ENCODE assay signal across 14 cellular contexts in genomic region chr12:53062977-53063707, GRCh38. TPM values are rescaled to one million over a fixed set of nuclear protein-coding genes. Genes with fewer than 3 reads are reported as not detected.
DNase-seq lines count a peak whose midpoint lies in the region; ATAC-seq and TF ChIP-seq lines count a peak whose summit lies in the region.
"Had no signal": no experiment of that assay in that cellular context is flagged by ENCODE, and none has a peak within 500 bp of the region (broad histone marks: within the 10 kb centered on the region; RNA-seq: fewer than 3 reads in every experiment).

No MANE protein-coding gene starts in this region.

- H3K27me3 ChIP-seq in Peyer's patch (no peaks in the 10 kb centered on the region), colonic mucosa (no peaks in the 10 kb centered on the region), lung (ENCODE audit: control insufficient read depth, insufficient read depth) (no peaks in the 10 kb centered on the region), stomach smooth muscle (ENCODE audit: control insufficient read depth in 1 of 2, insufficient read depth in 2 of 2, low read length in 2 of 2) (no peaks in the 10 kb centered on the region)
- H3K27me3 ChIP-seq: brain microvascular endothelial cell had no signal

- intact Hi-C loops in colonic mucosa (cut with DNase I), result no loop called here

- TF ChIP-seq POLR2A in Peyer's patch (IDR thresholded peaks at IDR 0.05), result no peak

- H3K4me3 ChIP-seq in Peyer's patch, result no peak overlapping the region
- no peak overlapping the region for H3K4me3 ChIP-seq in colonic mucosa
- H3K4me3 ChIP-seq in lung, result no peak overlapping the region
- no peak overlapping the region for H3K4me3 ChIP-seq in stomach smooth muscle (ENCODE audit: low read length in 2 of 2)
- H3K4me3 ChIP-seq: PC-9 had no signal

- H3K9me3 ChIP-seq in Peyer's patch, result no peaks in the 10 kb centered on the region
- no peaks in the 10 kb centered on the region for H3K9me3 ChIP-seq in colonic mucosa
- no peaks in the 10 kb centered on the region for H3K9me3 ChIP-seq in lung (ENCODE audit: control insufficient read depth in 2 of 2, insufficient read depth in 1 of 2, low read length in 1 of 2)
- no peaks in the 10 kb centered on the region for H3K9me3 ChIP-seq in stomach smooth muscle (ENCODE audit: control insufficient read depth in 2 of 2, low read length in 2 of 2)

- H3K4me1 ChIP-seq in Peyer's patch (peaks cover 0 to 35% (median 2%) of the 10 kb centered on the region in 4 donors), colonic mucosa (peaks cover 12% of the 10 kb centered on the region), lung (ENCODE audit: control insufficient read depth in 2 of 2, insufficient read depth in 2 of 2, low read length in 2 of 2) (peaks cover 0 to 11% of the 10 kb centered on the region in 2 donors), stomach smooth muscle (ENCODE audit: control insufficient read depth, insufficient read depth, low read length) (peaks cover 64% of the 10 kb centered on the region)

- peak overlapping the region in 3 of 4 donors; percentile 6 to 46 (median 42) for H3K27ac ChIP-seq in Peyer's patch
- no peak overlapping the region for H3K27ac ChIP-seq in colonic mucosa
- peak overlapping the region; percentile 2 to 12 for H3K27ac ChIP-seq in lung (ENCODE audit: low read depth in 1 of 2, low read length in 1 of 2)
- peak overlapping the region; percentile 37 for H3K27ac ChIP-seq in stomach smooth muscle (ENCODE audit: low read length)
- H3K27ac ChIP-seq: brain microvascular endothelial cell, epithelial cell of prostate, PC-9 had no signal

- no peak for TF ChIP-seq CTCF in Peyer's patch (IDR thresholded peaks at IDR 0.05)
- no peak for TF ChIP-seq CTCF in colonic mucosa (IDR thresholded peaks at IDR 0.05)
- no peak for TF ChIP-seq CTCF in lung (IDR thresholded peaks at IDR 0.05; ENCODE audit: control extremely low read depth, extremely low read depth)

- peak overlapping the region in 1 of 2 donors; percentile 29 for H3K9ac ChIP-seq in colonic mucosa (ENCODE audit: low read depth in 2 of 2, low read length in 2 of 2)
- no peak overlapping the region for H3K9ac ChIP-seq in stomach smooth muscle (ENCODE audit: low read length in 2 of 2)

- peak in 2 of 3 donors; percentile 44 to 45 for DNase-seq in Peyer's patch
- peak; percentile 20 for DNase-seq in colonic mucosa
- no peak for DNase-seq in lung (ENCODE audit: low spot score)
- DNase-seq in AG20443 (ENCODE audit: low spot score), result no peak
- no peak for DNase-seq in CD1c-positive myeloid dendritic cell (ENCODE audit: extremely low spot score)
- no peak for DNase-seq in anterior cingulate cortex (lab: John Stamatoyannopoulos, UW)
- DNase-seq in pons (ENCODE audit: low spot score), result no peak
- DNase-seq: brain microvascular endothelial cell; CD8-positive, alpha-beta T cell; NCI-H510A treated with DMSO at 0.1 percent for 48 hours; PC-9; T-helper 1 cell had no signal

- whole genome bisulfite sequencing in lung, 2 donors, result 82 to 89% methylated on average over 14 of the region's 14 CpGs

- peaks cover 0 to 58% (median 0%) of the 10 kb centered on the region in 3 donors for H3K36me3 ChIP-seq in Peyer's patch
- no peaks in the 10 kb centered on the region for H3K36me3 ChIP-seq in colonic mucosa
- peaks cover 0 to 78% of the 10 kb centered on the region in 2 donors for H3K36me3 ChIP-seq in lung (ENCODE audit: control insufficient read depth in 2 of 2, insufficient read depth in 2 of 2, low read length in 2 of 2)
- H3K36me3 ChIP-seq in stomach smooth muscle (ENCODE audit: control insufficient read depth in 2 of 2, insufficient read depth in 2 of 2, low read length in 2 of 2), result peaks cover 30 to 53% of the 10 kb centered on the region in 2 donors

- no peak for ATAC-seq in lung (ENCODE audit: insufficient read depth, low FRiP score)
- ATAC-seq: CD8-positive, alpha-beta T cell had no signal

RNA-seq across cellular contexts. Expression of gene TNS2, which starts 13.3 kb away (rescaled TPM):
- total RNA-seq in Peyer's patch (100 to 1,000 TPM in 3 of 4 donors, 10 to 100 TPM in 1; 29.2 to 274 (median 154) TPM), colonic mucosa (10 to 100 TPM; 26.0 to 27.1 TPM), lung (100 to 1,000 TPM in 1 of 2 donors, 10 to 100 TPM in 1; 56.7 to 182 TPM)
- 100 to 1,000 TPM in 1 of 2 donors, 10 to 100 TPM in 1; 72.8 to 138 TPM for polyA plus RNA-seq in lung

RNA-seq across cellular contexts. Expression of gene SPRYD3, which starts 16.0 kb away (rescaled TPM):
- total RNA-seq in Peyer's patch (10 to 100 TPM; 27.8 to 38.7 (median 34.8) TPM), colonic mucosa (10 to 100 TPM; 32.5 to 35.0 TPM), lung (10 to 100 TPM; 17.1 to 60.2 TPM)
- 10 to 100 TPM; 24.4 to 45.5 TPM for polyA plus RNA-seq in lung

RNA-seq across cellular contexts. Expression of gene IGFBP6, which starts 34.3 kb away (rescaled TPM):
- total RNA-seq in Peyer's patch (100 to 1,000 TPM in 2 of 4 donors, 10 to 100 TPM in 2; 68.5 to 191 (median 128) TPM), colonic mucosa (10 to 100 TPM in 1 of 2 donors, 1 to 10 TPM in 1; 7.2 to 14.6 TPM), lung (10 to 100 TPM; 16.0 to 42.5 TPM)
- polyA plus RNA-seq in lung, result 10 to 100 TPM; 15.9 to 75.0 TPM

RNA-seq across cellular contexts. Expression of gene SOAT2, which starts 40.1 kb away (rescaled TPM):
- 10 to 100 TPM in 3 of 4 donors, not detected in 1; 13.3 to 55.0 (median 34.5) TPM for total RNA-seq in Peyer's patch
- total RNA-seq in colonic mucosa, result under 1 TPM in 1 of 2 donors, not detected in 1; 0.12 TPM
- under 1 TPM in 1 of 2 donors, not detected in 1; 0.21 TPM for total RNA-seq in lung
- polyA plus RNA-seq in lung, result under 1 TPM; 0.06 to 0.10 TPM

RNA-seq across cellular contexts. Expression of gene EIF4B, which starts 56.9 kb away (rescaled TPM):
- total RNA-seq in Peyer's patch, result 100 to 1,000 TPM; 234 to 531 (median 250) TPM
- total RNA-seq in colonic mucosa, result 100 to 1,000 TPM; 398 to 455 TPM
- total RNA-seq in lung, result 100 to 1,000 TPM; 301 to 684 TPM
- 100 to 1,000 TPM in 1 of 2 donors, 10 to 100 TPM in 1; 81.9 to 139 TPM for polyA plus RNA-seq in lung

Comparison
In these comparisons a context has a peak if more than half of its experiments do, and no peak if none do; other contexts are left out.
1. DNase-seq: peak in Peyer's patch (2 of 3) and colonic mucosa (single experiment); none in lung (single experiment), AG20443 (single experiment), CD1c-positive myeloid dendritic cell (single experiment), anterior cingulate cortex (0 of 58) and pons (single experiment).